Comparison of ENCODE assay signal across 1 cellular context in genomic region chr19:17487240-17488121, GRCh38.
A peak's percentile ranks its signal among the peaks of the same experiment; 100 is the strongest.
TF ChIP-seq lines count a peak whose summit lies in the region.

No MANE protein-coding gene starts in this region.

TF ChIP-seq in HEK293, 187 proteins besides CTCF, POLR2A, EP300 and RAD21 (continued from another document):
- no peak for TF ChIP-seq REPIN1 (tag by site-specific recombination; IDR thresholded peaks at IDR 0.05; ENCODE audit: low read depth)
- TF ChIP-seq HIC1 (tag by site-specific recombination; IDR thresholded peaks at IDR 0.05) = peak; percentile 61
- TF ChIP-seq ZNF639 (tag by site-specific recombination; IDR thresholded peaks at IDR 0.05) = no peak
- TF ChIP-seq KLF7 (tag by site-specific recombination; IDR thresholded peaks at IDR 0.05; ENCODE audit: borderline replicate concordance) = no peak
- no peak for TF ChIP-seq ZNF555 (tag by site-specific recombination; conservative IDR thresholded peaks at IDR 0.05)
- TF ChIP-seq ZNF777 (tag by site-specific recombination; IDR thresholded peaks at IDR 0.05; ENCODE audit: borderline replicate concordance) = no peak
- TF ChIP-seq ZNF600 (tag by site-specific recombination; IDR thresholded peaks at IDR 0.05) = no peak
- TF ChIP-seq KLF16 (tag by site-specific recombination; IDR thresholded peaks at IDR 0.05) = no peak
- no peak for TF ChIP-seq ZNF366 (tag by site-specific recombination; conservative IDR thresholded peaks at IDR 0.05)
- no peak for TF ChIP-seq ZNF514 (tag by site-specific recombination; IDR thresholded peaks at IDR 0.05)
- TF ChIP-seq ZNF398 (tag by site-specific recombination; IDR thresholded peaks at IDR 0.05) = peak; percentile 33; the same call in 1 of the 2 replicates
- peak; percentile 68 for TF ChIP-seq ZFHX2 (tag by site-specific recombination; conservative IDR thresholded peaks at IDR 0.05)
- no peak for TF ChIP-seq ZNF311 (tag by site-specific recombination; IDR thresholded peaks at IDR 0.05; ENCODE audit: borderline replicate concordance)
- TF ChIP-seq ZNF362 (tag by site-specific recombination; IDR thresholded peaks at IDR 0.05) = no peak
- peak; percentile 33; the same call in 1 of the 2 replicates for TF ChIP-seq EGR2 (tag by site-specific recombination; IDR thresholded peaks at IDR 0.05; ENCODE audit: low read depth)
- TF ChIP-seq ZNF704 (tag by site-specific recombination; IDR thresholded peaks at IDR 0.05) = no peak
- TF ChIP-seq YY1 (tag by site-specific recombination; IDR thresholded peaks at IDR 0.05) = no peak
- TF ChIP-seq PATZ1 (tag by site-specific recombination; IDR thresholded peaks at IDR 0.05) = peak; percentile 36; the same call in 1 of the 2 replicates
- TF ChIP-seq ZNF658 (tag by site-specific recombination; IDR thresholded peaks at IDR 0.05) = no peak
- TF ChIP-seq OVOL3 (tag by site-specific recombination; IDR thresholded peaks at IDR 0.05) = no peak
- TF ChIP-seq ZNF596 (tag by site-specific recombination; IDR thresholded peaks at IDR 0.05) = no peak
